Comparison of ENCODE assay signal across 9 cellular contexts in genomic region chr1:186985889-186986491, GRCh38.
DNase-seq lines count a peak whose midpoint lies in the region; ATAC-seq and TF ChIP-seq lines count a peak whose summit lies in the region.
"Had no signal": no experiment of that assay in that cellular context is flagged by ENCODE, and none has a peak within 500 bp of the region (broad histone marks: within the 10 kb centered on the region; RNA-seq: fewer than 3 reads in every experiment).

No MANE protein-coding gene starts in this region.

- H3K36me3 ChIP-seq in HAP-1 (replicated peaks) (no peaks in the 10 kb centered on the region; the same call in 1 of the 2 replicates), neutrophil (no peaks in the 10 kb centered on the region)
- H3K36me3 ChIP-seq: BLaER1 treated with 17β-estradiol and CSF1 and Interleukin-3, amounts not matched to agents 10 nM and 100 nM had no signal

- H3K4me1 ChIP-seq in HAP-1 (peaks cover 7% of the 10 kb centered on the region), neutrophil (ENCODE audit: control insufficient read depth in 1 of 2, insufficient read depth in 1 of 2, low read depth in 1 of 2, low read length in 1 of 2) (peaks cover 0 to 8% of the 10 kb centered on the region in 2 experiments)
- H3K4me1 ChIP-seq: BLaER1 treated with 17β-estradiol and CSF1 and Interleukin-3, amounts not matched to agents 10 nM and 100 nM had no signal

- H3K4me3 ChIP-seq in HAP-1 (no peak overlapping the region), neutrophil (ENCODE audit: low read depth in 1 of 2, low read length in 1 of 2) (no peak overlapping the region)
- H3K4me3 ChIP-seq: BLaER1 treated with 17β-estradiol and CSF1 and Interleukin-3, amounts not matched to agents 10 nM and 100 nM had no signal

- TF ChIP-seq CTCF in neutrophil (IDR thresholded peaks at IDR 0.05) = peak; percentile 77

- no peaks in the 10 kb centered on the region for H3K9me3 ChIP-seq in HAP-1
- H3K9me3 ChIP-seq in neutrophil = no peaks in the 10 kb centered on the region
- H3K9me3 ChIP-seq: BLaER1 treated with 17β-estradiol and CSF1 and Interleukin-3, amounts not matched to agents 10 nM and 100 nM had no signal

- DNase-seq in NCI-H1436 (lab: John Stamatoyannopoulos, UW) (peak; percentile 37), NCI-H1436 treated with DMSO at 0.1 percent for 48 hours (lab: John Stamatoyannopoulos, UW) (no peak), HAP-1 (ENCODE audit: low spot score in 2 of 2) (peak; percentile 20 to 73), NCI-H1092 treated with DMSO at 0.1 percent for 48 hours (lab: John Stamatoyannopoulos, UW) (peak; percentile 59), fibroblast of peridontal ligament (ENCODE audit: extremely low read depth) (peak; percentile 92), GOT3 (lab: John Stamatoyannopoulos, UW) (no peak)

- no peak overlapping the region for H3K27ac ChIP-seq in neutrophil
- H3K27ac ChIP-seq: BLaER1 treated with 17β-estradiol and CSF1 and Interleukin-3, amounts not matched to agents 10 nM and 100 nM had no signal

- in situ Hi-C loops in HAP-1 (cut with MboI; ENCODE audit: low sequenced_read_pairs) = loop anchor here (10.0 kb wide), 2 partner anchors 371 to 501 kb away; no protein-coding TSS in a partner anchor

- H3K27me3 ChIP-seq in HAP-1 (ENCODE audit: low read depth) (no peaks in the 10 kb centered on the region), neutrophil (no peaks in the 10 kb centered on the region)
- H3K27me3 ChIP-seq: BLaER1 treated with 17β-estradiol and CSF1 and Interleukin-3, amounts not matched to agents 10 nM and 100 nM had no signal

- peak; percentile 93 for ATAC-seq in SK-N-SH treated with all-trans-retinoic acid at 6 μM for 48 hours

TF ChIP-seq in SK-N-SH treated with all-trans-retinoic acid at 6 μM for 48 hours, 23 proteins besides CTCF, POLR2A, EP300 and RAD21:
- TF ChIP-seq CSDC2 (CRISPR knock-in tag; IDR thresholded peaks at IDR 0.05) (no peak), ZC3H10 (CRISPR knock-in tag; IDR thresholded peaks at IDR 0.05) (no peak), SNAI2 (CRISPR knock-in tag; IDR thresholded peaks at IDR 0.05) (no peak), TSHZ2 (CRISPR knock-in tag; IDR thresholded peaks at IDR 0.05) (no peak), BACH2 (CRISPR knock-in tag; IDR thresholded peaks at IDR 0.05; ENCODE audit: borderline replicate concordance) (no peak), TCF4 (CRISPR knock-in tag; IDR thresholded peaks at IDR 0.05; ENCODE audit: borderline replicate concordance) (no peak), ZFP3 (CRISPR knock-in tag; IDR thresholded peaks at IDR 0.05) (no peak), CSRNP3 (CRISPR knock-in tag; IDR thresholded peaks at IDR 0.05) (no peak)

Comparison
In these comparisons a context has a peak if more than half of its experiments do, and no peak if none do; other contexts are left out.
1. DNase-seq: peak in NCI-H1436 (single experiment), HAP-1 (2 of 2), NCI-H1092 treated with DMSO at 0.1 percent for 48 hours (single experiment) and fibroblast of peridontal ligament (single experiment); none in NCI-H1436 treated with DMSO at 0.1 percent for 48 hours (single experiment) and GOT3 (single experiment).